10 cellular contexts compared by ENCODE assay signal in the genomic region with DNA sequence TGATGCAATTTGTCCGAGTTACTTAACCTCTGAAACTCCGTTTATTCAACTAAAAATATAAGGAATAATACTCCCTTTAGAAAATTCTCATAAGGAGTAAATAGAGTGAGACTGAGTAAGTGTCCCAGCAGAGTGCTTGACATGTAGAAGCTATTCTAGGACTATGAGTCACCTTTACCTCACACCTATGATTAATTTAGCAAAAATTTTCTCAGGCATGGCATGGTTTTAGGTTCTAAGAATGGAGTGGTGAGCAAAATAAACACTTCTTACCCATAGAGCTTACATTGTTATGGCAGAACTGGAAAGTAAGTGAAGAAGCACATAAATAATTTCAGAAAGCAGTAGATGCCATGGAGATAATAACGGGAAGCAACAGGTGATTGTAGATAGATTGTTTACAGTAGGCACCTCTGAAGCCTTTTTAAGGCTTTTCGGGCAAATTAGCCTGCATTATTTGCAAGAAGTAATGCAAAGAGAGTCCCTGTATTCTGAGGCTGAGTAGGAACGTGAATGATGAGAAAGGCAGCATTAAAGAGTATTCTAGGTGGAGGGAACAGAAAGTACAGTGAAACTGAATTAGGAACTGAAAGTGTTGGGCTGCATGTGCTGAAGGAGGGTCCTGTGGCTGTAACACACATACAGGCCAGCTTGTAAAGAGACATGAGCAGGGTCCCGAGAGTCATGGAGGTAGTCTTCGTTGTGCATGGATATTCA.
DNase-seq lines count a peak whose midpoint lies in the region; ATAC-seq and TF ChIP-seq lines count a peak whose summit lies in the region.
"Had no signal": no experiment of that assay in that cellular context is flagged by ENCODE, and none has a peak within 500 bp of the region (broad histone marks: within the 10 kb centered on the region; RNA-seq: fewer than 3 reads in every experiment).

No MANE protein-coding gene starts in this region.

- DNase-seq in activated CD4-positive, alpha-beta T cell treated with anti-CD3 and anti-CD28 coated beads for 36 hours, result no peak
- no peak for DNase-seq in activated CD4-positive, alpha-beta T cell treated with anti-CD3 and anti-CD28 coated beads for 1 hour
- DNase-seq in HFF-Myc (ENCODE audit: extremely low read depth, low read depth), result peak; percentile 36
- DNase-seq in NAMALWA (ENCODE audit: low spot score), result peak; percentile 55
- DNase-seq in dermis blood vessel endothelial cell, result peak; percentile 66
- DNase-seq in stimulated activated naive CD8-positive, alpha-beta T cell treated with anti-CD3 and anti-CD28 coated beads, Interleukin-15, amount 100 ng/mL, for 72 hours, result no peak
- no peak for DNase-seq in sciatic nerve (ENCODE audit: low spot score)
- DNase-seq in Caco-2, result no peak
- DNase-seq: DND-41 had no signal

- no peaks in the 10 kb centered on the region for H3K27me3 Mint-ChIP-seq in activated CD4-positive, alpha-beta T cell treated with anti-CD3 and anti-CD28 coated beads for 36 hours
- no peaks in the 10 kb centered on the region for H3K27me3 Mint-ChIP-seq in stimulated activated naive CD8-positive, alpha-beta T cell treated with anti-CD3 and anti-CD28 coated beads, Interleukin-15, amount 100 ng/mL, for 72 hours
- H3K27me3 Mint-ChIP-seq in Caco-2 (ENCODE audit: insufficient read depth, unreplicated experiment), result no peaks in the 10 kb centered on the region
- H3K27me3 Mint-ChIP-seq: brain had no signal

- no peaks in the 10 kb centered on the region for H3K27me3 ChIP-seq in Caco-2 (replicated peaks; ENCODE audit: control insufficient read depth, insufficient read depth, low read length)

- H3K36me3 ChIP-seq in Caco-2 (ENCODE audit: control insufficient read depth, insufficient read depth, low read length), result no peaks in the 10 kb centered on the region

- intact Hi-C loops in activated CD4-positive, alpha-beta T cell treated with anti-CD3 and anti-CD28 coated beads for 36 hours (cut with DNase I, micrococcal nuclease), result loop anchor here in 1 of 2 experiments (1.0 kb wide), 1 partner anchor 10 kb away; no protein-coding TSS in a partner anchor
- intact Hi-C loops in sciatic nerve (cut with DNase I), result no loop called here
- intact Hi-C loops in Caco-2 (cut with micrococcal nuclease; ENCODE audit: unreplicated experiment), result no loop called here

- peak; percentile 99 for ATAC-seq in activated CD4-positive, alpha-beta T cell treated with anti-CD3 and anti-CD28 coated beads for 36 hours
- ATAC-seq in stimulated activated naive CD8-positive, alpha-beta T cell treated with anti-CD3 and anti-CD28 coated beads, Interleukin-15, amount 100 ng/mL, for 72 hours, result peak; percentile 70
- no peak for ATAC-seq in sciatic nerve

- peak overlapping the region; percentile 29 for H3K27ac Mint-ChIP-seq in activated CD4-positive, alpha-beta T cell treated with anti-CD3 and anti-CD28 coated beads for 36 hours
- no peak overlapping the region for H3K27ac Mint-ChIP-seq in stimulated activated naive CD8-positive, alpha-beta T cell treated with anti-CD3 and anti-CD28 coated beads, Interleukin-15, amount 100 ng/mL, for 72 hours
- H3K27ac Mint-ChIP-seq in Caco-2 (ENCODE audit: unreplicated experiment), result no peak overlapping the region

- H3K4me1 Mint-ChIP-seq in activated CD4-positive, alpha-beta T cell treated with anti-CD3 and anti-CD28 coated beads for 36 hours, result peaks cover 13% of the 10 kb centered on the region
- peaks cover 12% of the 10 kb centered on the region for H3K4me1 Mint-ChIP-seq in stimulated activated naive CD8-positive, alpha-beta T cell treated with anti-CD3 and anti-CD28 coated beads, Interleukin-15, amount 100 ng/mL, for 72 hours
- H3K4me1 Mint-ChIP-seq in Caco-2 (ENCODE audit: low read depth, unreplicated experiment), result peaks cover 8% of the 10 kb centered on the region

- BruUV-seq in Caco-2 (replicated peaks; lab: Mats Ljungman, UMichigan), result no TSS peak

- TF ChIP-seq CTCF in HFF-Myc (IDR thresholded peaks at IDR 0.05; ENCODE audit: low read depth, low read length, missing control alignments) (no peak), Caco-2 (IDR thresholded peaks at IDR 0.05; ENCODE audit: insufficient read depth in 1 of 2, low read depth in 1 of 2, low read length in 1 of 2, severe bottlenecking in 1 of 2, unreplicated experiment in 1 of 2) (no peak)

- POLR2A ChIA-PET in activated CD4-positive, alpha-beta T cell treated with anti-CD3 and anti-CD28 coated beads for 36 hours (lab: Charles Lee), result interaction anchor here (0.5 to 0.6 kb wide), 3 partner anchors 22 to 404 kb away, joined by 3 to 4 read pairs (median 3); a partner anchor contains a TSS
- POLR2A ChIA-PET in Caco-2 (lab: Charles Lee), result no interaction called here

- H3K36me3 Mint-ChIP-seq in activated CD4-positive, alpha-beta T cell treated with anti-CD3 and anti-CD28 coated beads for 36 hours (ENCODE audit: low read depth), result peaks cover 10% of the 10 kb centered on the region
- no peaks in the 10 kb centered on the region for H3K36me3 Mint-ChIP-seq in Caco-2 (ENCODE audit: insufficient read depth, unreplicated experiment)
- H3K36me3 Mint-ChIP-seq: brain had no signal

- H3K9me3 Mint-ChIP-seq in activated CD4-positive, alpha-beta T cell treated with anti-CD3 and anti-CD28 coated beads for 36 hours (ENCODE audit: low read depth), result no peaks in the 10 kb centered on the region
- H3K9me3 Mint-ChIP-seq in stimulated activated naive CD8-positive, alpha-beta T cell treated with anti-CD3 and anti-CD28 coated beads, Interleukin-15, amount 100 ng/mL, for 72 hours, result no peaks in the 10 kb centered on the region
- H3K9me3 Mint-ChIP-seq in Caco-2 (ENCODE audit: unreplicated experiment), result no peaks in the 10 kb centered on the region
- H3K9me3 Mint-ChIP-seq: brain had no signal

- CTCF ChIA-PET in activated CD4-positive, alpha-beta T cell treated with anti-CD3 and anti-CD28 coated beads for 36 hours (lab: Charles Lee), result no interaction called here
- CTCF ChIA-PET in Caco-2 (lab: Charles Lee), result no interaction called here

- no peaks in the 10 kb centered on the region for H3K9me3 ChIP-seq in Caco-2

- H3K4me3 Mint-ChIP-seq in activated CD4-positive, alpha-beta T cell treated with anti-CD3 and anti-CD28 coated beads for 36 hours, result no peak overlapping the region
- no peak overlapping the region for H3K4me3 Mint-ChIP-seq in stimulated activated naive CD8-positive, alpha-beta T cell treated with anti-CD3 and anti-CD28 coated beads, Interleukin-15, amount 100 ng/mL, for 72 hours
- no peak overlapping the region for H3K4me3 Mint-ChIP-seq in Caco-2 (ENCODE audit: unreplicated experiment)
- H3K4me3 Mint-ChIP-seq: brain had no signal

- no peak overlapping the region for H3K4me3 ChIP-seq in HFF-Myc (replicated peaks; ENCODE audit: low read depth, low read length)
- H3K4me3 ChIP-seq in Caco-2 (ENCODE audit: low read depth, low read length), result no peak overlapping the region

- peaks cover 12% of the 10 kb centered on the region; the same call in 1 of the 2 replicates for H3K4me1 ChIP-seq in Caco-2

Comparison
In these comparisons a context has a peak if more than half of its experiments do, and no peak if none do; other contexts are left out.
1. DNase-seq: peak in HFF-Myc (single experiment), NAMALWA (single experiment) and dermis blood vessel endothelial cell (single experiment); none in activated CD4-positive, alpha-beta T cell treated with anti-CD3 and anti-CD28 coated beads for 36 hours (single experiment), activated CD4-positive, alpha-beta T cell treated with anti-CD3 and anti-CD28 coated beads for 1 hour (single experiment), stimulated activated naive CD8-positive, alpha-beta T cell treated with anti-CD3 and anti-CD28 coated beads, Interleukin-15, amount 100 ng/mL, for 72 hours (0 of 2), sciatic nerve (single experiment) and Caco-2 (0 of 2).